In genomic region chr6:41547799-41548097, GRCh38 we compare ENCODE assay signal across 8 cellular contexts.
A peak's percentile ranks its signal among the peaks of the same experiment; 100 is the strongest.
DNase-seq lines count a peak whose midpoint lies in the region; ATAC-seq and TF ChIP-seq lines count a peak whose summit lies in the region.

No MANE protein-coding gene starts in this region.

- peaks cover 0 to 34% of the 10 kb centered on the region in 2 experiments; a peak in 1 of 3 replicates for H3K36me3 ChIP-seq in HEK293 (ENCODE audit: control insufficient read depth in 2 of 2, insufficient read depth in 1 of 2, low read length in 2 of 2)

- H3K9me3 ChIP-seq in HEK293 (ENCODE audit: control insufficient read depth, insufficient read depth, low read depth, low read length) (no peaks in the 10 kb centered on the region), iPS-18c (ENCODE audit: control insufficient read depth, insufficient read depth, low read length) (no peaks in the 10 kb centered on the region)

- peak; percentile 28 for DNase-seq in stimulated activated CD8-positive, alpha-beta memory T cell treated with anti-CD3 and anti-CD28 coated beads, Interleukin-4, amount 100 ng/mL, for 48 hours
- DNase-seq in foreskin melanocyte (no peak), activated gamma-delta T cell treated with Interleukin-2 at 50 U/mL for 16 hours (no peak)

- TF ChIP-seq CTCF in HEK293 (tag by site-specific recombination; IDR thresholded peaks at IDR 0.05), result no peak

- CTCF ChIA-PET in HEK293 (lab: Yijun Ruan, JAX), result interaction anchor here (0.8 to 1.8 kb wide), 5 partner anchors 18 to 179 kb away, joined by 3 to 5 read pairs (median 3); no protein-coding TSS in a partner anchor

- H3K27ac ChIP-seq in HEK293 (ENCODE audit: extremely low read depth, low read depth, low read length), result no peak overlapping the region; the same call in 1 of the 2 replicates

- no peaks in the 10 kb centered on the region for H3K9me3 Mint-ChIP-seq in activated naive CD8-positive, alpha-beta T cell (ENCODE audit: low read depth)

- H3K36me3 Mint-ChIP-seq in activated naive CD8-positive, alpha-beta T cell, result peaks cover 7% of the 10 kb centered on the region

- peaks cover 10% of the 10 kb centered on the region for H3K27me3 Mint-ChIP-seq in activated naive CD8-positive, alpha-beta T cell

- peak overlapping the region; percentile 75 for H3K4me3 ChIP-seq in HEK293 (ENCODE audit: low read depth, low read length)
- H3K4me3 ChIP-seq in iPS-18c (ENCODE audit: insufficient read depth, low read depth, low read length), result peak overlapping the region; percentile 73

- peaks cover 20% of the 10 kb centered on the region for H3K4me1 Mint-ChIP-seq in activated naive CD8-positive, alpha-beta T cell (ENCODE audit: low read depth)

- H3K27ac Mint-ChIP-seq in activated naive CD8-positive, alpha-beta T cell, result no peak overlapping the region

- ATAC-seq in GM19452 (IDR thresholded peaks at IDR 0.05; ENCODE audit: unreplicated experiment) (no peak), HG02610 (IDR thresholded peaks at IDR 0.05; ENCODE audit: unreplicated experiment) (no peak)

- peak overlapping the region; percentile 86 for H3K4me3 Mint-ChIP-seq in activated naive CD8-positive, alpha-beta T cell

- no peaks in the 10 kb centered on the region; the same call in 1 of the 2 replicates for H3K4me1 ChIP-seq in HEK293 (ENCODE audit: control insufficient read depth, insufficient read depth, low read length)

- POLR2A ChIA-PET in HEK293 (lab: Yijun Ruan, JAX), result interaction anchor here (1.0 to 1.8 kb wide), 3 partner anchors 12 to 21 kb away, joined by 3 to 4 read pairs (median 3); no protein-coding TSS in a partner anchor

TF ChIP-seq in HEK293, 187 proteins besides CTCF, POLR2A, EP300 and RAD21:
- TF ChIP-seq ZNF544 (tag by site-specific recombination; IDR thresholded peaks at IDR 0.05), result no peak
- TF ChIP-seq ZNF621 (tag by site-specific recombination; IDR thresholded peaks at IDR 0.05), result no peak
- no peak for TF ChIP-seq ZNF701 (tag by site-specific recombination; IDR thresholded peaks at IDR 0.05)
- TF ChIP-seq KLF9 (tag by site-specific recombination; IDR thresholded peaks at IDR 0.05; ENCODE audit: low read depth), result no peak
- TF ChIP-seq ZNF121 (tag by site-specific recombination; IDR thresholded peaks at IDR 0.05), result no peak
- no peak for TF ChIP-seq SALL2 (tag by site-specific recombination; IDR thresholded peaks at IDR 0.05; ENCODE audit: borderline replicate concordance)
- no peak for TF ChIP-seq ZNF791 (tag by site-specific recombination; IDR thresholded peaks at IDR 0.05)
- no peak for TF ChIP-seq ZNF596 (tag by site-specific recombination; IDR thresholded peaks at IDR 0.05)
- TF ChIP-seq HOXD13 (CRISPR knock-in tag; IDR thresholded peaks at IDR 0.05; ENCODE audit: borderline replicate concordance), result no peak
- no peak for TF ChIP-seq BCL11B (tag by site-specific recombination; IDR thresholded peaks at IDR 0.05; ENCODE audit: low read depth)
- no peak for TF ChIP-seq ZEB2 (tag by site-specific recombination; IDR thresholded peaks at IDR 0.05)
- no peak for TF ChIP-seq IKZF3 (tag by site-specific recombination; IDR thresholded peaks at IDR 0.05)
- no peak for TF ChIP-seq ZNF398 (tag by site-specific recombination; IDR thresholded peaks at IDR 0.05)
- TF ChIP-seq ZFP37 (tag by site-specific recombination; IDR thresholded peaks at IDR 0.05), result no peak
- no peak for TF ChIP-seq ZNF549 (tag by site-specific recombination; IDR thresholded peaks at IDR 0.05)
- TF ChIP-seq ZNF664 (tag by site-specific recombination; IDR thresholded peaks at IDR 0.05), result no peak
- TF ChIP-seq KLF7 (tag by site-specific recombination; IDR thresholded peaks at IDR 0.05; ENCODE audit: borderline replicate concordance), result no peak
- no peak for TF ChIP-seq ZNF423 (tag by site-specific recombination; IDR thresholded peaks at IDR 0.05)
